Comparison of ENCODE assay signal across 1 cellular context in the genomic region with DNA sequence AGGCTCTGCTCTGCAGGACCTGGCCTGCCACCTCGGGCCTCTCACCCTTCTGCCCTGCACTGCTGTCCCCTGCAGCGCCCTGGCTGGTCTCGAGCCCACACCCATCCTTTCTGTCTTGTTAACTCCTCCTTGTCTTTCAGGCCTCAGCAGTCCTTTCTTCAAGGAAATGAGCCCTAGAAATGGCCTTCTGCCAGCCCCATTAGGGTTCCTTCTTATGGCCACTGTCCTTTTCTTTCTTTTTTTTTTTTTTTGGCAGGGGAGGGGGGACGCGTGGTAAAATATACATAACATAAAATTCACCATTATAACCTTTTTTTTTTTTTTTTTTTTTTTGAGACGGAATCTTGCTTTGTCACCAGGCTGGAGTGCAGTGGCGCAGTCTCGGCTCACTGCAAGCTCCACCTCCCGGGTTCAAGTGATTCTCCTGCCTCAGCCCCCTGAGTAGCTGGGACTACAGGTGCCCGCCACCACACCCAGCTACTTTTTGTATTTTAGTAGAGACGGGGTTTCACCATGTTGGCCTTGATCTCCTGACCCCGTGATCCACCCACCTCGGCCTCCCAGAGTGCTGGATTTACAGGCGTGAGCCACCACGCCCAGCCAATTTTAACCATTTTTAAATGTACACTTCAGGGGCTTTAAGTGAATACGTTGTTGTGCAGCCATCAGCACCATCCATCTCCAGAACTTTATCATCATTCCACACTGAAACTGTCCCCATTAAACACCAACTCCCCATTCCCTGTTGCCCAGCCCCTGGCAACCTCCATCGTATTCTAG.
TF ChIP-seq lines count a peak whose summit lies in the region.

No MANE protein-coding gene starts in this region.

TF ChIP-seq in K562, 482 proteins besides CTCF, POLR2A, EP300 and RAD21:
- TF ChIP-seq ZNF384 (IDR thresholded peaks at IDR 0.05; ENCODE audit: low read depth, low read length) (peak; percentile 65), NFIC (IDR thresholded peaks at IDR 0.05) (peak; percentile 35; the same call in 1 of the 2 replicates)
